ENCODE assay signal across 8 cellular contexts in genomic region chr1:20633190-20634064, GRCh38. TPM values are rescaled to one million over a fixed set of nuclear protein-coding genes. Genes with fewer than 3 reads are reported as not detected.
DNase-seq lines count a peak whose midpoint lies in the region; ATAC-seq and TF ChIP-seq lines count a peak whose summit lies in the region.

Gene PINK1, plus strand, starts transcription at chr1:20633458. Its CDS starts 91 bp downstream, at chr1:20633549.

- H3K9ac ChIP-seq in adipocyte (ENCODE audit: low read length) (peak within 1 kb of the TSS; percentile 96), parathyroid adenoma (peak within 1 kb of the TSS; percentile 53)

- DNase-seq in Caki2 (ENCODE audit: low read depth) (peak; percentile 76), NB4 (ENCODE audit: low read depth) (peak; percentile 80), SW480 (ENCODE audit: low spot score) (peak; percentile 84), adipocyte (ENCODE audit: low read depth) (peak; percentile 86), cardiac muscle cell (ENCODE audit: low read depth in 1 of 2, low spot score in 1 of 2) (peak; percentile 77 to 92), thyroid gland (peak; percentile 85)

- in situ Hi-C loops in Caki2 (cut with HindIII; ENCODE audit: low pct_unique_long_range_greater_than_20kb, low sequenced_read_pairs), result no loop called here

- TF ChIP-seq POLR2A in NB4 (IDR thresholded peaks at IDR 0.05; ENCODE audit: extremely low read depth, insufficient read length), result peak; percentile 55
- TF ChIP-seq POLR2A in thyroid gland (IDR thresholded peaks at IDR 0.05), result peak; percentile 82 to 94

- TF ChIP-seq CTCF in NB4 (IDR thresholded peaks at IDR 0.05; ENCODE audit: low read depth, low read length), result peak; percentile 83
- peak; percentile 95 for TF ChIP-seq CTCF in cardiac muscle cell (IDR thresholded peaks at IDR 0.05; ENCODE audit: low read depth, low read length)
- peak; percentile 91 for TF ChIP-seq CTCF in parathyroid adenoma (IDR thresholded peaks at IDR 0.05)
- TF ChIP-seq CTCF in thyroid gland (IDR thresholded peaks at IDR 0.05), result peak; percentile 79 to 100 (median 99)

- H3K27me3 ChIP-seq in adipocyte (replicated peaks; ENCODE audit: control insufficient read depth, insufficient read depth, low read length), result no peaks in the 10 kb centered on the region
- no peaks in the 10 kb centered on the region for H3K27me3 ChIP-seq in cardiac muscle cell
- no peaks in the 10 kb centered on the region for H3K27me3 ChIP-seq in parathyroid adenoma (ENCODE audit: control insufficient read depth, insufficient read depth, low read length)
- no peaks in the 10 kb centered on the region for H3K27me3 ChIP-seq in thyroid gland

- H2AFZ ChIP-seq in parathyroid adenoma, result peak within 1 kb of the TSS; percentile 91

- no peaks in the 10 kb centered on the region for H3K9me3 ChIP-seq in adipocyte (ENCODE audit: control insufficient read depth, low read length)
- H3K9me3 ChIP-seq in cardiac muscle cell (ENCODE audit: low read depth), result no peaks in the 10 kb centered on the region
- no peaks in the 10 kb centered on the region for H3K9me3 ChIP-seq in parathyroid adenoma (ENCODE audit: control insufficient read depth, low read length)
- no peaks in the 10 kb centered on the region for H3K9me3 ChIP-seq in thyroid gland

- peaks cover 18% of the 10 kb centered on the region for H3K4me1 ChIP-seq in adipocyte (ENCODE audit: control insufficient read depth, insufficient read depth, low read length)
- no peaks in the 10 kb centered on the region for H3K4me1 ChIP-seq in cardiac muscle cell (ENCODE audit: low read depth)
- H3K4me1 ChIP-seq in parathyroid adenoma, result no peaks in the 10 kb centered on the region
- H3K4me1 ChIP-seq in thyroid gland, result peaks cover 10 to 11% of the 10 kb centered on the region in 2 donors

- H3K36me3 ChIP-seq in adipocyte (ENCODE audit: control insufficient read depth, insufficient read depth, low read length, severe bottlenecking), result peaks cover 11% of the 10 kb centered on the region
- H3K36me3 ChIP-seq in cardiac muscle cell, result no peaks in the 10 kb centered on the region
- no peaks in the 10 kb centered on the region for H3K36me3 ChIP-seq in parathyroid adenoma (ENCODE audit: control insufficient read depth, insufficient read depth, low read length)
- H3K36me3 ChIP-seq in thyroid gland, result peaks cover 9 to 12% of the 10 kb centered on the region in 2 donors

- 4 to 27% methylated on average over 5 to 23 of the region's 93 CpGs for WGBS in thyroid gland, 2 donors

- ATAC-seq in GM21737 (IDR thresholded peaks at IDR 0.05; ENCODE audit: unreplicated experiment), result peak; percentile 56

- intact Hi-C loops in thyroid gland (cut with DNase I), result no loop called here

- H3K4me3 ChIP-seq in NB4 (ENCODE audit: low read depth, low read length), result peak within 1 kb of the TSS; percentile 69
- peak within 1 kb of the TSS; percentile 95 for H3K4me3 ChIP-seq in adipocyte (ENCODE audit: low read length)
- H3K4me3 ChIP-seq in cardiac muscle cell, result peak within 1 kb of the TSS; percentile 94
- H3K4me3 ChIP-seq in parathyroid adenoma (ENCODE audit: low read depth, low read length), result peak within 1 kb of the TSS; percentile 95
- H3K4me3 ChIP-seq in thyroid gland (replicated peaks in 1 of 3), result peak within 1 kb of the TSS; percentile 93 to 97 (median 96)

- H3K27ac ChIP-seq in cardiac muscle cell (peak within 1 kb of the TSS; percentile 97), parathyroid adenoma (peak within 1 kb of the TSS; percentile 76), thyroid gland (peak within 1 kb of the TSS; percentile 75 to 96 (median 89))

- peak within 1 kb of the TSS; percentile 97 for H3K4me2 ChIP-seq in parathyroid adenoma (ENCODE audit: low read length)

- peaks cover 2% of the 10 kb centered on the region for H3K79me2 ChIP-seq in parathyroid adenoma

RNA-seq across cellular contexts. Expression of gene PINK1, which starts in this region (rescaled TPM):
- total RNA-seq in Caki2 (2014; rRNA removed; shearing (Covaris generic); ENCODE audit: low replicate concordance), result 34.5 and 34.6 TPM in 2 replicates
- total RNA-seq in cardiac muscle cell (135 and 166 TPM in 2 replicates), thyroid gland (100 to 1,000 TPM; 144 to 171 (median 151) TPM)
- 174 and 179 TPM in 2 replicates for polyA plus RNA-seq in cardiac muscle cell

Comparison
In these comparisons a context has a peak if more than half of its experiments do, and no peak if none do; other contexts are left out.
1. Peak in every context shown above with its lines: DNase-seq, ATAC-seq, H3K4me3 ChIP-seq and H3K27ac ChIP-seq.